In the genomic region with DNA sequence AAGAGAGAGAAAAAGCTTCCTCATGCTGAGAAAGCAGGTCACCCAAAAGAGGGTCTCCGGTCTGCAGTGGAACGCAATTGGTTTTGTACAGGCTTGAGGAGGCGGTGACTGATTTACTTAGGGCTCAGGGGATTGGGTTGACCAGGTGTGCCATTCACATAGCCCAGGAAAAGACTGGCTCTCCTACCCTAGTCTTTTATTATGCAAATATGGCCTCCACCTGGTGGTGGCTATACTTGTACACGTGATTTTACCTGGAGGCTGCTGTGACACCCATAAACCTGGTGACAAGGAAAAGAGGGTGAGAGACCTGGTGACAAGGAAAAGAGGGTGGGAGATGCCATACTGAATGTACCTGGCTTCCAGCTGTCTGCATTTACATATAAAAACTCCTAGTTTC, we compare ENCODE assay signal across 19 cellular contexts.
"Had no signal": no experiment of that assay in that cellular context is flagged by ENCODE, and none has a peak within 500 bp of the region (broad histone marks: within the 10 kb centered on the region; RNA-seq: fewer than 3 reads in every experiment).

No MANE protein-coding gene starts in this region.

- H3K36me3 ChIP-seq: pancreas, sigmoid colon, stomach had no signal

- H3K27me3 ChIP-seq: pancreas, sigmoid colon, stomach, testis had no signal

- H3K4me1 ChIP-seq: pancreas, sigmoid colon, stomach, testis had no signal

- H3K4me3 ChIP-seq: mucosa of descending colon, pancreas, sigmoid colon, stomach, testis had no signal

- H3K27me3 Mint-ChIP-seq: activated B cell treated with CpG ODN at 0.5 μM for 24 hours; activated CD8-positive, alpha-beta T cell treated with anti-CD3 and anti-CD28 coated beads for 36 hours; activated naive CD8-positive, alpha-beta T cell; naive thymus-derived CD4-positive, alpha-beta T cell had no signal

- H3K4me3 Mint-ChIP-seq: activated B cell treated with CpG ODN at 0.5 μM for 24 hours; activated CD8-positive, alpha-beta T cell treated with anti-CD3 and anti-CD28 coated beads for 36 hours; activated naive CD8-positive, alpha-beta T cell; naive thymus-derived CD4-positive, alpha-beta T cell had no signal

- FAIRE-seq: colon, pancreas, TTC549 had no signal

- DNase-seq: activated B cell treated with CpG ODN at 0.5 μM for 24 hours; activated CD4-positive, alpha-beta T cell treated with anti-CD3 and anti-CD28 coated beads for 48 hours; activated CD8-positive, alpha-beta T cell treated with anti-CD3 and anti-CD28 coated beads for 36 hours; activated effector memory CD4-positive, alpha-beta T cell treated with anti-CD3 and anti-CD28 coated beads, Interleukin-2, amount 50 U/mL, for 16 hours; activated T-cell treated with anti-CD3 and anti-CD28 coated beads, Interleukin-2, amount 50 U/mL, for 48 hours; amniotic stem cell; foreskin fibroblast; hypothalamus; left cardiac atrium; mucosa of descending colon; naive thymus-derived CD4-positive, alpha-beta T cell; pancreas; sigmoid colon; stimulated activated CD4-positive, alpha-beta T cell treated with anti-CD3 and anti-CD28 coated beads, Interleukin-1b, Interleukin-23, amount 100 ng/mL, for 48 hours; stomach; testis had no signal

- H3K4me1 Mint-ChIP-seq: activated B cell treated with CpG ODN at 0.5 μM for 24 hours had no signal

- H3K9me3 ChIP-seq: pancreas, testis had no signal

- H3K27ac ChIP-seq: pancreas, sigmoid colon, stomach, testis had no signal

- ATAC-seq: activated CD8-positive, alpha-beta T cell treated with anti-CD3 and anti-CD28 coated beads for 36 hours; left cardiac atrium; mucosa of descending colon; naive thymus-derived CD4-positive, alpha-beta T cell; pancreas had no signal
